Comparison of ENCODE assay signal across 8 cellular contexts in the genomic region with DNA sequence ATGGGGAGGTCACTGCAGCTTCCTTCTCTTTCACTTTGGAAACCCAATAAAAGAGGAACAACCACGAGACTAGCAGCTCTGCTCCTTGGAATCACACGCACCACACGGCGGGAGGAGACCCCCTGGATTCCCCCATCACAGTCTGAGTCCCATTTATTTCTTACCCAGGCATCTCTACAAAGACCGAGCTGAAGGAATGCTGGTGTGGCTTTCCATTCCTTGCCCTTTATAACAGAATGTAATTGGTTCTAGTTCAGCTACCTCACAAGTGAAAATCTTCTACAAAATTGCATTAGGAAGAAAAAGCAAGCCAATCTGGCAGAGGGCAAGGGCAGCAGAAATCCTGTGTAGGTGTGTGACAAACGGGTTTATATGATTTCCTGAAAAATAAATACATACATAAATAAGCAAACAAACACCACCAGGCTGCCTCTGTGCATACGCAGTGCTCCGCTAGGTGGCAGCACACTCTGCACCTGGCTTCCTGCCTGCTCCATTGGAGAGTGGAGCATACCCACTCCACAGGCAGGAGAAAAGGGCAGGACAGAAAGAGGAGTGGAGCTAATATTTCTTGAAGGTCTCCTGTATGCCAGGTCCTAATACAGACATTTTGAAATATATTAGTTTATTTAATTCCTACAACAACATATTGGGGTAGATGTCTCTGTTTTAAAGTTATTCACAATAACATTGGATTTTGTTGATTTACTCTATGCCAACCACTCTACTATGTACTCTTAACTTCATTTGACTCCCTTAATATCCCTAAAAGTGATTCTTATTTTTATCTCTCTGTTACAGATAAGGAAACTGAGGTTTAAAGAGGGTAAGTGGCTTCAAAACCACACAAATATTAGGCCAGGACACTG.
DNase-seq lines count a peak whose midpoint lies in the region; ATAC-seq and FAIRE-seq lines count a peak whose summit lies in the region.

No MANE protein-coding gene starts in this region.

- FAIRE-seq in GM18507 (lab: Jason Lieb, UNC): peak; percentile 75

- DNase-seq in CD1c-positive myeloid dendritic cell (ENCODE audit: extremely low spot score) (peak; percentile 45), GM18507 (ENCODE audit: extremely low spot score, insufficient read length, low read depth) (peak; percentile 5), NCI-H1048 (lab: John Stamatoyannopoulos, UW) (peak; percentile 30), head of caudate nucleus (peak; percentile 12 to 85 (median 67)), putamen (ENCODE audit: low spot score) (peak; percentile 6)
- peak; percentile 1 to 4 (median 1) for DNase-seq in activated CD8-positive, alpha-beta memory T cell treated with anti-CD3 and anti-CD28 coated beads for 48 hours (ENCODE audit: low read depth in 2 of 3, low spot score in 2 of 3)
- DNase-seq in stimulated activated naive CD4-positive, alpha-beta T cell (lab: John Stamatoyannopoulos, UW): no peak

- intact Hi-C loops in head of caudate nucleus (cut with DNase I): no loop called here

- ATAC-seq in HG02763 (IDR thresholded peaks at IDR 0.05; ENCODE audit: unreplicated experiment): peak; percentile 97

Comparison
In these comparisons a context has a peak if more than half of its experiments do, and no peak if none do; other contexts are left out.
1. DNase-seq: peak in CD1c-positive myeloid dendritic cell (single experiment), GM18507 (single experiment), NCI-H1048 (single experiment), activated CD8-positive, alpha-beta memory T cell treated with anti-CD3 and anti-CD28 coated beads for 48 hours (3 of 3), head of caudate nucleus (42 of 42) and putamen (single experiment); none in stimulated activated naive CD4-positive, alpha-beta T cell (0 of 6).